Comparison of ENCODE assay signal across 15 cellular contexts in genomic region chr1:90550616-90551406, GRCh38.
DNase-seq lines count a peak whose midpoint lies in the region; ATAC-seq and TF ChIP-seq lines count a peak whose summit lies in the region.
"Had no signal": no experiment of that assay in that cellular context is flagged by ENCODE, and none has a peak within 500 bp of the region (broad histone marks: within the 10 kb centered on the region; RNA-seq: fewer than 3 reads in every experiment).

No MANE protein-coding gene starts in this region.

- H3K9me3 Mint-ChIP-seq in H9 (no peaks in the 10 kb centered on the region; a peak in 2 of 5 replicates), WTC11 (no peaks in the 10 kb centered on the region)

- POLR2A ChIA-PET in WTC11 (lab: Charles Lee) = interaction anchor here (0.6 kb wide), 1 partner anchor 17 kb away, joined by 3 read pairs; no protein-coding TSS in a partner anchor

- no peaks in the 10 kb centered on the region for H4K20me1 ChIP-seq in H9 (ENCODE audit: control insufficient read depth, insufficient read depth, insufficient read length)

- H3K4me3 Mint-ChIP-seq in H9 (no peak overlapping the region), WTC11 (no peak overlapping the region)
- H3K4me3 Mint-ChIP-seq: activated CD8-positive, alpha-beta memory T cell treated with anti-CD3 and anti-CD28 coated beads, Interleukin-2, amount 10 ng/mL, durations not matched to agents 7 days and 5 days; naive thymus-derived CD8-positive, alpha-beta T cell; stimulated activated naive B cell treated with anti-CD40 and anti-IgM and Interleukin-4, amounts not matched to agents 10 μg/mL and 1 μg/mL and 100 μg/mL, for 72 hours had no signal

- no peak overlapping the region for H3K4me3 ChIP-seq in GM06990 (replicated peaks; ENCODE audit: low read depth, low read length)
- H3K4me3 ChIP-seq: pancreas had no signal

- no peak overlapping the region for H3K4me2 ChIP-seq in H9 (ENCODE audit: insufficient read depth, insufficient read length, low read length)

- no peaks in the 10 kb centered on the region for H3K79me1 ChIP-seq in H9 (ENCODE audit: insufficient read depth, low read depth, low read length, poor library complexity, severe bottlenecking)

- H2BK5ac ChIP-seq in H9 (ENCODE audit: insufficient read length, low read length) = no peak overlapping the region

- H3K27me3 ChIP-seq in GM06990 (replicated peaks; ENCODE audit: control insufficient read depth, insufficient read depth, low read length) (no peaks in the 10 kb centered on the region), H9 (ENCODE audit: insufficient read depth, low read length) (no peaks in the 10 kb centered on the region)
- H3K27me3 ChIP-seq: pancreas had no signal

- H3K79me2 ChIP-seq in H9 (ENCODE audit: insufficient read depth, low read length) = no peaks in the 10 kb centered on the region

- TF ChIP-seq CTCF in GM06990 (IDR thresholded peaks at IDR 0.05; ENCODE audit: insufficient read depth, low read length, poor library complexity, severe bottlenecking) (peak; percentile 23), H9 (conservative IDR thresholded peaks at IDR 0.05) (peak; percentile 69), WTC11 (IDR thresholded peaks at IDR 0.05) (no peak)

- no peaks in the 10 kb centered on the region for H3K36me3 ChIP-seq in GM06990 (ENCODE audit: control insufficient read depth, insufficient read depth, low read length)
- H3K36me3 ChIP-seq: pancreas had no signal

- H3K18ac ChIP-seq in H9 (ENCODE audit: insufficient read length, low read depth, low read length) = no peak overlapping the region

- H4K91ac ChIP-seq in H9 (ENCODE audit: insufficient read length, low read depth, low read length) = no peak overlapping the region

- H3K27ac Mint-ChIP-seq in H9 (no peak overlapping the region), WTC11 (no peak overlapping the region)
- H3K27ac Mint-ChIP-seq: activated CD8-positive, alpha-beta memory T cell treated with anti-CD3 and anti-CD28 coated beads, Interleukin-2, amount 10 ng/mL, durations not matched to agents 7 days and 5 days; naive thymus-derived CD8-positive, alpha-beta T cell; stimulated activated naive B cell treated with anti-CD40 and anti-IgM and Interleukin-4, amounts not matched to agents 10 μg/mL and 1 μg/mL and 100 μg/mL, for 72 hours had no signal

- H3K9ac ChIP-seq in H9 (ENCODE audit: extremely low read depth, insufficient read length, low read length) = no peak overlapping the region

- no peak overlapping the region for H3K23ac ChIP-seq in H9 (ENCODE audit: insufficient read length, low read depth, low read length)

- no CpG with 5 or more reads among the region's 12 CpGs for WGBS in H9 (ENCODE audit: extremely low coverage, insufficient read length, low lambda C conversion rate)

- H3K4me1 ChIP-seq in H9 (ENCODE audit: insufficient read depth, low read length) = no peaks in the 10 kb centered on the region
- H3K4me1 ChIP-seq: pancreas had no signal

- no peak overlapping the region for H2BK20ac ChIP-seq in H9 (ENCODE audit: low read depth, low read length, poor library complexity, severe bottlenecking)

- no peak overlapping the region for H4K8ac ChIP-seq in H9 (replicated peaks; ENCODE audit: insufficient read length, low read depth, low read length)

- H3K4me1 Mint-ChIP-seq in H9 (peaks cover 13 to 15% of the 10 kb centered on the region in 2 experiments), WTC11 (peaks cover 16% of the 10 kb centered on the region)
- H3K4me1 Mint-ChIP-seq: activated CD8-positive, alpha-beta memory T cell treated with anti-CD3 and anti-CD28 coated beads, Interleukin-2, amount 10 ng/mL, durations not matched to agents 7 days and 5 days; naive thymus-derived CD8-positive, alpha-beta T cell; stimulated activated naive B cell treated with anti-CD40 and anti-IgM and Interleukin-4, amounts not matched to agents 10 μg/mL and 1 μg/mL and 100 μg/mL, for 72 hours had no signal

- no peak overlapping the region for H2BK12ac ChIP-seq in H9 (ENCODE audit: insufficient read length, low read depth, low read length)

- H3K4ac ChIP-seq in H9 (ENCODE audit: low read depth, low read length) = no peak overlapping the region

- H2AK5ac ChIP-seq in H9 (ENCODE audit: insufficient read length, low read length) = no peak overlapping the region

- H4K5ac ChIP-seq in H9 (ENCODE audit: insufficient read length, low read depth, low read length) = no peak overlapping the region

- CTCF ChIA-PET in WTC11 (lab: Charles Lee) = interaction anchor here (0.6 to 2.8 kb wide), 12 partner anchors 10 to 436 kb away, joined by 3 to 15 read pairs (median 4); no protein-coding TSS in a partner anchor

- H2BK15ac ChIP-seq in H9 (ENCODE audit: low read depth, low read length) = no peak overlapping the region

- H3K27me3 Mint-ChIP-seq in H9 (ENCODE audit: low read depth) (peaks cover 40% of the 10 kb centered on the region), WTC11 (ENCODE audit: low read depth) (peaks cover 20% of the 10 kb centered on the region)

- no peak overlapping the region for H2BK120ac ChIP-seq in H9 (ENCODE audit: low read depth, low read length, poor library complexity, severe bottlenecking)

- no peaks in the 10 kb centered on the region for H3K9me3 ChIP-seq in H9 (ENCODE audit: control insufficient read depth, low read depth, low read length)
- H3K9me3 ChIP-seq: pancreas had no signal

- no peak overlapping the region for H3K56ac ChIP-seq in H9 (ENCODE audit: insufficient read length, low read depth, low read length)

- ATAC-seq in WTC11 = peak; percentile 100
- no peak for ATAC-seq in HG02642 (IDR thresholded peaks at IDR 0.05; ENCODE audit: poor library complexity, unreplicated experiment)
- ATAC-seq: activated CD8-positive, alpha-beta memory T cell treated with anti-CD3 and anti-CD28 coated beads, Interleukin-2, amount 10 ng/mL, durations not matched to agents 7 days and 5 days; naive thymus-derived CD8-positive, alpha-beta T cell; pancreas; stimulated activated naive B cell treated with anti-CD40 and anti-IgM and Interleukin-4, amounts not matched to agents 10 μg/mL and 1 μg/mL and 100 μg/mL, for 72 hours had no signal

- no peaks in the 10 kb centered on the region for H3K23me2 ChIP-seq in H9 (ENCODE audit: insufficient read length, low read depth, low read length, poor library complexity, severe bottlenecking)

- H2AFZ ChIP-seq in H9 (ENCODE audit: low read length) = no peak overlapping the region

- H3K27ac ChIP-seq in H9 (ENCODE audit: insufficient read length, low read depth, low read length) = no peak overlapping the region
- H3K27ac ChIP-seq: pancreas had no signal

- H3T11ph ChIP-seq in H9 (ENCODE audit: low read length) = no peak overlapping the region

- DNase-seq in GM06990 (ENCODE audit: extremely low read depth, insufficient read length) = no peak
- DNase-seq in H9 = peak; percentile 66
- peak; percentile 41 for DNase-seq in WTC11 (ENCODE audit: low spot score)
- peak; percentile 65 for DNase-seq in islet precursor cell
- no peak for DNase-seq in NCI-H1105 treated with DMSO at 0.1 percent for 48 hours (lab: John Stamatoyannopoulos, UW)
- no peak for DNase-seq in activated naive CD4-positive, alpha-beta T cell treated with anti-CD3 and anti-CD28 coated beads, Interleukin-2, amount 50 U/mL, for 16 hours
- DNase-seq: activated CD4-positive, alpha-beta T cell treated with anti-CD3 and anti-CD28 coated beads for 4 hours; activated CD8-positive, alpha-beta memory T cell treated with anti-CD3 and anti-CD28 coated beads, Interleukin-2, amount 10 ng/mL, durations not matched to agents 7 days and 5 days; activated effector memory CD4-positive, alpha-beta T cell treated with Interleukin-2 at 50 U/mL for 16 hours; naive thymus-derived CD8-positive, alpha-beta T cell; NCI-H1417; pancreas; Right ventricle myocardium superior; stimulated activated naive B cell treated with anti-CD40 and anti-IgM and Interleukin-4, amounts not matched to agents 10 μg/mL and 1 μg/mL and 100 μg/mL, for 72 hours had no signal

- H3K36me3 Mint-ChIP-seq in H9 (ENCODE audit: insufficient read depth in 1 of 3, low read depth in 3 of 3) = no peaks in the 10 kb centered on the region
- no peaks in the 10 kb centered on the region for H3K36me3 Mint-ChIP-seq in WTC11
- H3K36me3 Mint-ChIP-seq: activated CD8-positive, alpha-beta memory T cell treated with anti-CD3 and anti-CD28 coated beads, Interleukin-2, amount 10 ng/mL, durations not matched to agents 7 days and 5 days; naive thymus-derived CD8-positive, alpha-beta T cell; stimulated activated naive B cell treated with anti-CD40 and anti-IgM and Interleukin-4, amounts not matched to agents 10 μg/mL and 1 μg/mL and 100 μg/mL, for 72 hours had no signal

- H3K14ac ChIP-seq in H9 (ENCODE audit: insufficient read depth, low read length) = no peak overlapping the region

TF ChIP-seq in WTC11, 78 proteins besides CTCF, POLR2A, EP300 and RAD21 (continues in another document):
- TF ChIP-seq ERG (CRISPR knock-in tag; IDR thresholded peaks at IDR 0.05) (no peak), CDX4 (CRISPR knock-in tag; IDR thresholded peaks at IDR 0.05; ENCODE audit: borderline replicate concordance) (no peak), E2F5 (CRISPR knock-in tag; IDR thresholded peaks at IDR 0.05) (no peak), HMGA2 (CRISPR knock-in tag; IDR thresholded peaks at IDR 0.05) (no peak), RORB (CRISPR knock-in tag; IDR thresholded peaks at IDR 0.05) (no peak)

Comparison
In these comparisons a context has a peak if more than half of its experiments do, and no peak if none do; other contexts are left out.
1. DNase-seq: peak in H9 (single experiment), WTC11 (single experiment) and islet precursor cell (single experiment); none in GM06990 (single experiment), NCI-H1105 treated with DMSO at 0.1 percent for 48 hours (single experiment) and activated naive CD4-positive, alpha-beta T cell treated with anti-CD3 and anti-CD28 coated beads, Interleukin-2, amount 50 U/mL, for 16 hours (single experiment).